11 cellular contexts compared by ENCODE assay signal in the genomic region with DNA sequence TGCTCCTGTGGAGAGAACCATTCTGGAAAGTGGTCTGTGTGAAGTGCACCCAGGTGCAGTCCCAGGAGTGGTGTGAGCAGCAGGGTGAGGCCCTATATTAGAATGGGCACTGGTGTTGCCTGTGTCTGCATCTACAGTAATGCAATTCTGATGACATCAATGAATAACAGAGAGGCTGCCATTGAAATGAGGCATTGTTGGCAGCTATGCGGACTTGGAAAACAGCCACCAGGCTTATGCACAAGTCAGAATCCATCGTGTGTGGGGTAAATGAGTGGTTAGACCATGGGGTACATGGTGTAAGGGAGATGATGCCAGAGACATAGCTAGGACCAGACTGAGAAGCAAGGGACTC. TPM values are rescaled to one million over a fixed set of nuclear protein-coding genes. Genes with fewer than 3 reads are reported as not detected.
DNase-seq lines count a peak whose midpoint lies in the region; ATAC-seq and TF ChIP-seq lines count a peak whose summit lies in the region.
"Had no signal": no experiment of that assay in that cellular context is flagged by ENCODE, and none has a peak within 500 bp of the region (broad histone marks: within the 10 kb centered on the region; RNA-seq: fewer than 3 reads in every experiment).

No MANE protein-coding gene starts in this region.

- H4K8ac ChIP-seq in mesenchymal stem cell (ENCODE audit: low read length): peak overlapping the region; percentile 58

- no peak overlapping the region for H3K4ac ChIP-seq in mesenchymal stem cell (ENCODE audit: low read depth in 1 of 2, low read length in 2 of 2)

- no peaks in the 10 kb centered on the region for H3K9me3 ChIP-seq in mesenchymal stem cell (ENCODE audit: control insufficient read depth, low read length)
- H3K9me3 ChIP-seq: colonic mucosa had no signal

- ATAC-seq in HG03521 (IDR thresholded peaks at IDR 0.05; ENCODE audit: unreplicated experiment): no peak

- peak overlapping the region; percentile 25 to 53 for H3K18ac ChIP-seq in mesenchymal stem cell (ENCODE audit: low read depth in 1 of 2, low read length in 2 of 2)

- H2BK12ac ChIP-seq in mesenchymal stem cell (ENCODE audit: low read length in 2 of 2): peak overlapping the region; percentile 7 to 60

- no peak overlapping the region for H2BK120ac ChIP-seq in mesenchymal stem cell (ENCODE audit: low read depth, low read length)

- peaks cover 36% of the 10 kb centered on the region for H3K4me1 ChIP-seq in mesenchymal stem cell (ENCODE audit: control insufficient read depth, insufficient read depth, low read depth, low read length)

- no peak overlapping the region for H3K4me3 ChIP-seq in AG09309 (ENCODE audit: control insufficient read depth, low read depth, low read length)
- H3K4me3 ChIP-seq in mesenchymal stem cell (ENCODE audit: insufficient read depth in 1 of 2, low read depth in 1 of 2, low read length in 2 of 2): peak overlapping the region in 1 of 2 experiments; percentile 17
- H3K4me3 ChIP-seq: colonic mucosa had no signal

- H3K14ac ChIP-seq in mesenchymal stem cell (ENCODE audit: low read length in 2 of 2): no peak overlapping the region

- no peak overlapping the region for H2AK5ac ChIP-seq in mesenchymal stem cell (ENCODE audit: low read length, severe bottlenecking)

- H3K23ac ChIP-seq in mesenchymal stem cell (ENCODE audit: low read length in 2 of 2): no peak overlapping the region

- no peak for TF ChIP-seq CTCF in AG09309 (IDR thresholded peaks at IDR 0.05; ENCODE audit: control insufficient read depth, insufficient read depth, low read depth, low read length, missing control alignments)

- H3K27ac ChIP-seq in mesenchymal stem cell (ENCODE audit: low read length, poor library complexity, severe bottlenecking): no peak overlapping the region

- peak overlapping the region; percentile 55 for H2BK15ac ChIP-seq in mesenchymal stem cell (ENCODE audit: low read depth, poor library complexity, severe bottlenecking)

- peak overlapping the region; percentile 68 for H3K9ac ChIP-seq in mesenchymal stem cell (ENCODE audit: low read length)

- H2AFZ ChIP-seq in mesenchymal stem cell (ENCODE audit: low read depth, low read length): no peak overlapping the region

- peak overlapping the region; percentile 30 for H4K91ac ChIP-seq in mesenchymal stem cell (ENCODE audit: low read length)

- no peak overlapping the region for H2BK5ac ChIP-seq in mesenchymal stem cell (ENCODE audit: low read depth, low read length, poor library complexity, severe bottlenecking)

- H3K4me2 ChIP-seq in mesenchymal stem cell (ENCODE audit: low read length, poor library complexity, severe bottlenecking): no peak overlapping the region

- no peaks in the 10 kb centered on the region for H3K27me3 ChIP-seq in mesenchymal stem cell (ENCODE audit: control insufficient read depth in 1 of 2, insufficient read depth in 1 of 2, low read length in 2 of 2)
- H3K27me3 ChIP-seq: colonic mucosa had no signal

- DNase-seq in AG09309 (ENCODE audit: low read depth): peak; percentile 63
- peak; percentile 73 for DNase-seq in NCI-H2029 treated with DMSO at 0.1 percent for 48 hours (lab: John Stamatoyannopoulos, UW)
- DNase-seq in dedifferentiated amniotic fluid mesenchymal stem cell (ENCODE audit: extremely low spot score): peak; percentile 80
- peak; percentile 36 for DNase-seq in mesenchymal stem cell
- no peak for DNase-seq in NCI-H2171 treated with DMSO at 0.1 percent for 48 hours (lab: John Stamatoyannopoulos, UW)
- DNase-seq in SIG-M5 (lab: John Stamatoyannopoulos, UW): no peak
- no peak for DNase-seq in CD1c-positive myeloid dendritic cell (ENCODE audit: extremely low spot score)
- DNase-seq: activated CD4-positive, alpha-beta memory T cell treated with anti-CD3 and anti-CD28 coated beads for 36 hours; colonic mucosa; DMS79 had no signal

- no peaks in the 10 kb centered on the region for H3K36me3 ChIP-seq in mesenchymal stem cell (ENCODE audit: control insufficient read depth in 1 of 2, insufficient read depth in 2 of 2, low read depth in 1 of 2, low read length in 2 of 2)
- H3K36me3 ChIP-seq: colonic mucosa had no signal

- no peaks in the 10 kb centered on the region for H3K79me1 ChIP-seq in mesenchymal stem cell (replicated peaks; ENCODE audit: low read length, poor library complexity, severe bottlenecking)

- 65% methylated on average over 2 of the region's 2 CpGs for WGBS in mesenchymal stem cell

RNA-seq across cellular contexts. Expression of gene CDKN2AIPNL, which starts 26.6 kb away (rescaled TPM):
- polyA plus RNA-seq in mesenchymal stem cell (2013, experiment 1 of 2): 20.0 TPM
- 19.1 TPM for polyA plus RNA-seq in mesenchymal stem cell (2013, experiment 2 of 2)

Comparison
In these comparisons a context has a peak if more than half of its experiments do, and no peak if none do; other contexts are left out.
1. DNase-seq: peak in AG09309 (single experiment), NCI-H2029 treated with DMSO at 0.1 percent for 48 hours (single experiment), dedifferentiated amniotic fluid mesenchymal stem cell (single experiment) and mesenchymal stem cell (single experiment); none in NCI-H2171 treated with DMSO at 0.1 percent for 48 hours (single experiment), SIG-M5 (single experiment) and CD1c-positive myeloid dendritic cell (single experiment).